In genomic region chr10:784759-785538, GRCh38 we compare ENCODE assay signal across 8 cellular contexts.
DNase-seq lines count a peak whose midpoint lies in the region; ATAC-seq and TF ChIP-seq lines count a peak whose summit lies in the region.

No MANE protein-coding gene starts in this region.

- no peaks in the 10 kb centered on the region for H3K36me3 ChIP-seq in MM.1S (replicated peaks; ENCODE audit: insufficient read depth, low read length)

- POLR2A ChIA-PET in CD4-positive, alpha-beta T cell (lab: Charles Lee): no interaction called here

- no peaks in the 10 kb centered on the region for H3K79me2 ChIP-seq in MM.1S (ENCODE audit: low read length)

- H4K20me1 ChIP-seq in MM.1S (ENCODE audit: insufficient read depth, low read length): no peaks in the 10 kb centered on the region

- no peaks in the 10 kb centered on the region for H3K9me3 ChIP-seq in CD4-positive, alpha-beta T cell (ENCODE audit: control insufficient read depth, low read length)
- no peaks in the 10 kb centered on the region for H3K9me3 ChIP-seq in MM.1S (replicated peaks; ENCODE audit: insufficient read depth, low read length)

- intact Hi-C loops in CD4-positive, alpha-beta T cell (cut with DNase I, micrococcal nuclease): no loop called here

- CTCF ChIA-PET in CD4-positive, alpha-beta T cell (lab: Charles Lee): no interaction called here

- no peak overlapping the region for H3K9ac ChIP-seq in MM.1S (ENCODE audit: low read length)

- H2AFZ ChIP-seq in MM.1S (ENCODE audit: low read length): no peak overlapping the region

- H3K4me2 ChIP-seq in MM.1S (ENCODE audit: low read depth, low read length): no peak overlapping the region

- no peaks in the 10 kb centered on the region for H3F3A ChIP-seq in MM.1S (ENCODE audit: insufficient read depth, low read length)

- no peaks in the 10 kb centered on the region for H3K36me3 Mint-ChIP-seq in CD4-positive, alpha-beta T cell (ENCODE audit: low read depth)
- H3K36me3 Mint-ChIP-seq in nephron (ENCODE audit: low read depth): no peaks in the 10 kb centered on the region

- no peaks in the 10 kb centered on the region for H3K9me3 Mint-ChIP-seq in CD4-positive, alpha-beta T cell
- peaks cover 3% of the 10 kb centered on the region for H3K9me3 Mint-ChIP-seq in nephron
- no peaks in the 10 kb centered on the region for H3K9me3 Mint-ChIP-seq in stimulated activated naive CD8-positive, alpha-beta T cell treated with anti-CD3 and anti-CD28 coated beads, Interleukin-15, amount 100 ng/mL, for 72 hours

- H3K9me2 ChIP-seq in MM.1S (replicated peaks; ENCODE audit: insufficient read depth, low read length): no peaks in the 10 kb centered on the region

- H3K4me1 ChIP-seq in MM.1S (ENCODE audit: low read length): no peaks in the 10 kb centered on the region

- H3K4me3 ChIP-seq in MM.1S (ENCODE audit: low read length): no peak overlapping the region

- TF ChIP-seq CTCF in CD4-positive, alpha-beta T cell (IDR thresholded peaks at IDR 0.05): no peak
- peak in 1 of 3 experiments; percentile 9 for TF ChIP-seq CTCF in nephron (IDR thresholded peaks at IDR 0.05; ENCODE audit: unreplicated experiment in 3 of 3)
- no peak for TF ChIP-seq CTCF in MM.1S (IDR thresholded peaks at IDR 0.05; ENCODE audit: low read length)

- H3K27ac ChIP-seq in CD4-positive, alpha-beta T cell (ENCODE audit: low read depth, low read length): no peak overlapping the region
- no peak overlapping the region for H3K27ac ChIP-seq in MM.1S (ENCODE audit: low read length)

- peak; percentile 26 for ATAC-seq in CD4-positive, alpha-beta T cell (ENCODE audit: poor library complexity)
- ATAC-seq in stimulated activated naive CD8-positive, alpha-beta T cell treated with anti-CD3 and anti-CD28 coated beads, Interleukin-15, amount 100 ng/mL, for 72 hours: peak; percentile 81

- peaks cover 35% of the 10 kb centered on the region for H3K27me3 Mint-ChIP-seq in CD4-positive, alpha-beta T cell
- peaks cover 30% of the 10 kb centered on the region for H3K27me3 Mint-ChIP-seq in nephron (ENCODE audit: low read depth)
- peaks cover 52% of the 10 kb centered on the region for H3K27me3 Mint-ChIP-seq in stimulated activated naive CD8-positive, alpha-beta T cell treated with anti-CD3 and anti-CD28 coated beads, Interleukin-15, amount 100 ng/mL, for 72 hours

- peak in 2 of 10 experiments; percentile 11 to 18 for DNase-seq in CD4-positive, alpha-beta T cell
- DNase-seq in HuH-7.5 (ENCODE audit: low spot score): peak; percentile 43
- peak; percentile 7 to 25 for DNase-seq in activated CD8-positive, alpha-beta memory T cell treated with anti-CD3 and anti-CD28 coated beads for 4 hours (ENCODE audit: low read depth in 2 of 2)
- DNase-seq in fibroblast of peridontal ligament (ENCODE audit: extremely low read depth): peak; percentile 70
- DNase-seq in stimulated activated naive CD8-positive, alpha-beta T cell treated with anti-CD3 and anti-CD28 coated beads, Interleukin-15, amount 100 ng/mL, for 72 hours: peak; percentile 35 to 60
- no peak for DNase-seq in activated gamma-delta T cell treated with Interleukin-2 at 50 U/mL for 16 hours
- DNase-seq in MM.1S: no peak

- peaks cover 17% of the 10 kb centered on the region for H3K27me3 ChIP-seq in CD4-positive, alpha-beta T cell (ENCODE audit: control insufficient read depth, insufficient read depth, low read length)
- H3K27me3 ChIP-seq in MM.1S (replicated peaks; ENCODE audit: insufficient read depth, low read length): peaks cover 10% of the 10 kb centered on the region

- H3K4me3 Mint-ChIP-seq in CD4-positive, alpha-beta T cell: no peak overlapping the region
- peak overlapping the region; percentile 57 to 70 (median 61) for H3K4me3 Mint-ChIP-seq in nephron
- H3K4me3 Mint-ChIP-seq in stimulated activated naive CD8-positive, alpha-beta T cell treated with anti-CD3 and anti-CD28 coated beads, Interleukin-15, amount 100 ng/mL, for 72 hours: peak overlapping the region; percentile 47 to 65

- H3K27ac Mint-ChIP-seq in CD4-positive, alpha-beta T cell: no peak overlapping the region
- no peak overlapping the region for H3K27ac Mint-ChIP-seq in nephron
- peak overlapping the region in 1 of 2 donors; percentile 19 for H3K27ac Mint-ChIP-seq in stimulated activated naive CD8-positive, alpha-beta T cell treated with anti-CD3 and anti-CD28 coated beads, Interleukin-15, amount 100 ng/mL, for 72 hours

- H3K4me1 Mint-ChIP-seq in CD4-positive, alpha-beta T cell (ENCODE audit: low read depth): no peaks in the 10 kb centered on the region
- H3K4me1 Mint-ChIP-seq in nephron: peaks cover 14% of the 10 kb centered on the region
- H3K4me1 Mint-ChIP-seq in stimulated activated naive CD8-positive, alpha-beta T cell treated with anti-CD3 and anti-CD28 coated beads, Interleukin-15, amount 100 ng/mL, for 72 hours: peaks cover 14% of the 10 kb centered on the region

Comparison
In these comparisons a context has a peak if more than half of its experiments do, and no peak if none do; other contexts are left out.
1. DNase-seq: peak in HuH-7.5 (single experiment), activated CD8-positive, alpha-beta memory T cell treated with anti-CD3 and anti-CD28 coated beads for 4 hours (2 of 2), fibroblast of peridontal ligament (single experiment) and stimulated activated naive CD8-positive, alpha-beta T cell treated with anti-CD3 and anti-CD28 coated beads, Interleukin-15, amount 100 ng/mL, for 72 hours (2 of 2); none in activated gamma-delta T cell treated with Interleukin-2 at 50 U/mL for 16 hours (single experiment) and MM.1S (single experiment).